ENCODE assay signal across 24 cellular contexts in genomic region chr7:131911112-131911511, GRCh38.
DNase-seq lines count a peak whose midpoint lies in the region; ATAC-seq and TF ChIP-seq lines count a peak whose summit lies in the region.
"Had no signal": no experiment of that assay in that cellular context is flagged by ENCODE, and none has a peak within 500 bp of the region (broad histone marks: within the 10 kb centered on the region; RNA-seq: fewer than 3 reads in every experiment).

No MANE protein-coding gene starts in this region.

- H3K4me3 ChIP-seq in endodermal cell (ENCODE audit: low read length) (no peak overlapping the region), parathyroid adenoma (ENCODE audit: low read depth, low read length) (peak overlapping the region; percentile 16), gastroesophageal sphincter (no peak overlapping the region)
- H3K4me3 ChIP-seq: BLaER1, GM12878 had no signal

- H3K27ac Mint-ChIP-seq in endodermal cell, result no peak overlapping the region
- H3K27ac Mint-ChIP-seq: CD4-positive, alpha-beta memory T cell; CD4-positive, CD25-positive, alpha-beta regulatory T cell; CD8-positive, alpha-beta memory T cell had no signal

- ATAC-seq in gastroesophageal sphincter, result no peak
- ATAC-seq: GM12878 had no signal

- H3K27me3 ChIP-seq in endodermal cell (ENCODE audit: control insufficient read depth, insufficient read depth, low read length, poor library complexity, severe bottlenecking) (no peaks in the 10 kb centered on the region), parathyroid adenoma (ENCODE audit: control insufficient read depth, insufficient read depth, low read length) (no peaks in the 10 kb centered on the region), gastroesophageal sphincter (peaks cover 44% of the 10 kb centered on the region)
- H3K27me3 ChIP-seq: BLaER1 had no signal

- DNase-seq in ecto neural progenitor cell (ENCODE audit: low spot score) (peak; percentile 16), endodermal cell (peak; percentile 20), kidney glomerular epithelial cell (lab: John Stamatoyannopoulos, UW) (no peak), NOMO-1 treated with DMSO at 0.1 percent for 48 hours (lab: John Stamatoyannopoulos, UW; ENCODE audit: unreplicated experiment) (no peak)
- DNase-seq: 8988T; ACHN; BE2C; C1 segment of cervical spinal cord; CD4-positive, alpha-beta memory T cell; CD4-positive, CD25-positive, alpha-beta regulatory T cell; CD8-positive, alpha-beta memory T cell; COR-L47; DMS 273 treated with DMSO at 0.1 percent for 48 hours; DMS153; DMS53; DMS79; DND-41; EL; GDM1 had no signal

- H2AFZ ChIP-seq in parathyroid adenoma, result peak overlapping the region; percentile 13

- H3K4me1 Mint-ChIP-seq in endodermal cell, result peaks cover 41% of the 10 kb centered on the region
- H3K4me1 Mint-ChIP-seq: CD14-positive monocyte; CD4-positive, alpha-beta memory T cell; CD4-positive, CD25-positive, alpha-beta regulatory T cell; CD8-positive, alpha-beta memory T cell had no signal

- no peaks in the 10 kb centered on the region for H3K36me3 Mint-ChIP-seq in endodermal cell (ENCODE audit: low read depth)
- H3K36me3 Mint-ChIP-seq: CD14-positive monocyte; CD4-positive, CD25-positive, alpha-beta regulatory T cell had no signal

- peaks cover 14% of the 10 kb centered on the region for H3K9me3 Mint-ChIP-seq in endodermal cell

- no peaks in the 10 kb centered on the region for H3K36me3 ChIP-seq in endodermal cell (ENCODE audit: control insufficient read depth, insufficient read depth, low read length)
- H3K36me3 ChIP-seq in parathyroid adenoma (ENCODE audit: control insufficient read depth, insufficient read depth, low read length), result no peaks in the 10 kb centered on the region
- no peaks in the 10 kb centered on the region for H3K36me3 ChIP-seq in gastroesophageal sphincter
- H3K36me3 ChIP-seq: BE2C, BLaER1 had no signal

- no peaks in the 10 kb centered on the region for H3K79me2 ChIP-seq in parathyroid adenoma

- H3K4me1 ChIP-seq in endodermal cell (ENCODE audit: control insufficient read depth, insufficient read depth, low read length) (peaks cover 21% of the 10 kb centered on the region), parathyroid adenoma (peaks cover 10% of the 10 kb centered on the region), gastroesophageal sphincter (peaks cover 0 to 7% (median 0%) of the 10 kb centered on the region in 3 donors)
- H3K4me1 ChIP-seq: BLaER1 had no signal

- H3K9ac ChIP-seq in endodermal cell (ENCODE audit: extremely low read depth, low read length, poor library complexity, severe bottlenecking) (no peak overlapping the region), parathyroid adenoma (no peak overlapping the region)
- H3K9ac ChIP-seq: BLaER1 had no signal

- TF ChIP-seq CTCF in endodermal cell (conservative IDR thresholded peaks at IDR 0.05), result no peak
- TF ChIP-seq CTCF in parathyroid adenoma (IDR thresholded peaks at IDR 0.05), result no peak
- TF ChIP-seq CTCF in gastroesophageal sphincter (IDR thresholded peaks at IDR 0.05), result no peak

- H3K27me3 Mint-ChIP-seq in endodermal cell (ENCODE audit: insufficient read depth), result peaks cover 15% of the 10 kb centered on the region

- no peak for TF ChIP-seq EP300 in gastroesophageal sphincter (IDR thresholded peaks at IDR 0.05)

- H3K27ac ChIP-seq in endodermal cell (ENCODE audit: low read depth, low read length) (no peak overlapping the region), parathyroid adenoma (peak overlapping the region; percentile 63), gastroesophageal sphincter (no peak overlapping the region)
- H3K27ac ChIP-seq: BLaER1 had no signal

- H3K4me2 ChIP-seq in parathyroid adenoma (ENCODE audit: low read length), result peak overlapping the region; percentile 55
- H3K4me2 ChIP-seq: BLaER1 had no signal

- H3K9me3 ChIP-seq in endodermal cell (ENCODE audit: control insufficient read depth, low read length) (peaks cover 9% of the 10 kb centered on the region), parathyroid adenoma (ENCODE audit: control insufficient read depth, low read length) (no peaks in the 10 kb centered on the region), gastroesophageal sphincter (no peaks in the 10 kb centered on the region)
- H3K9me3 ChIP-seq: BE2C had no signal

- TF ChIP-seq POLR2A in gastroesophageal sphincter (IDR thresholded peaks at IDR 0.05), result no peak

- WGBS in endodermal cell (ENCODE audit: insufficient coverage in 1 of 2, insufficient read length in 1 of 2), 2 experiments, result 87% methylated on average over 2 of the region's 2 CpGs; no CpG with 5 or more reads in 1 of the 2 experiments
- WGBS in gastroesophageal sphincter (ENCODE audit: low coverage in 1 of 2), 2 donors, result 57 to 73% methylated on average over 1 to 2 of the region's 2 CpGs

- no peak overlapping the region for H3K4me3 Mint-ChIP-seq in endodermal cell
- H3K4me3 Mint-ChIP-seq: CD4-positive, alpha-beta memory T cell; CD4-positive, CD25-positive, alpha-beta regulatory T cell; CD8-positive, alpha-beta memory T cell had no signal

Comparison
In these comparisons a context has a peak if more than half of its experiments do, and no peak if none do; other contexts are left out.
1. DNase-seq: peak in ecto neural progenitor cell (single experiment) and endodermal cell (single experiment); none in kidney glomerular epithelial cell (single experiment) and NOMO-1 treated with DMSO at 0.1 percent for 48 hours (single experiment).